ENCODE assay signal across 12 cellular contexts in genomic region chr12:5096241-5096880, GRCh38. TPM values are rescaled to one million over a fixed set of nuclear protein-coding genes. Genes with fewer than 3 reads are reported as not detected.
DNase-seq lines count a peak whose midpoint lies in the region; ATAC-seq, FAIRE-seq and TF ChIP-seq lines count a peak whose summit lies in the region.
"Had no signal": no experiment of that assay in that cellular context is flagged by ENCODE, and none has a peak within 500 bp of the region (broad histone marks: within the 10 kb centered on the region; RNA-seq: fewer than 3 reads in every experiment).

No MANE protein-coding gene starts in this region.

- H3K27ac ChIP-seq in keratinocyte (ENCODE audit: control insufficient read depth, insufficient read depth, low read length) = no peak overlapping the region
- no peak overlapping the region for H3K27ac ChIP-seq in pancreas

- H3K4me3 ChIP-seq in astrocyte of the spinal cord (ENCODE audit: low read depth, low read length) = no peak overlapping the region
- H3K4me3 ChIP-seq in keratinocyte (ENCODE audit: control insufficient read depth in 2 of 3, extremely low read depth in 1 of 3, insufficient read depth in 2 of 3, low read depth in 1 of 3, low read length in 3 of 3) = no peak overlapping the region
- no peak overlapping the region for H3K4me3 ChIP-seq in pancreas
- H3K4me3 ChIP-seq: HAP-1 had no signal

- H3K27me3 ChIP-seq in keratinocyte (ENCODE audit: control insufficient read depth, extremely low read depth, insufficient read depth, low read length) = peaks cover 9% of the 10 kb centered on the region
- H3K27me3 ChIP-seq in pancreas = no peaks in the 10 kb centered on the region

- H4K20me1 ChIP-seq in keratinocyte (ENCODE audit: control insufficient read depth, extremely low read depth, insufficient read depth, low read length) = no peaks in the 10 kb centered on the region

- no peak overlapping the region for H3K4me2 ChIP-seq in keratinocyte (ENCODE audit: control insufficient read depth, extremely low read depth, insufficient read depth, low read depth, low read length)

- intact Hi-C loops in pancreas (cut with DNase I) = no loop called here

- DNase-seq in DMS53 (lab: John Stamatoyannopoulos, UW) (peak; percentile 80), LHCN-M2 (ENCODE audit: low read depth) (peak; percentile 66), astrocyte of the spinal cord (ENCODE audit: low read depth, low spot score) (peak; percentile 74), keratinocyte (ENCODE audit: low read depth, low spot score) (no peak), NCI-H345 treated with DMSO at 0.1 percent for 48 hours (lab: John Stamatoyannopoulos, UW; ENCODE audit: unreplicated experiment) (no peak), pancreas (no peak)
- no peak for DNase-seq in activated naive CD4-positive, alpha-beta T cell treated with Interleukin-2 at 50 U/mL for 16 hours
- DNase-seq: activated CD4-positive, CD25-positive, alpha-beta regulatory T cell treated with anti-CD3 and anti-CD28 coated beads, Interleukin-2, amount 50 U/mL, for 72 hours; DND-41; NCI-H187 treated with DMSO at 0.1 percent for 48 hours had no signal

- 64 to 74% methylated on average over 8 of the region's 8 CpGs for WGBS in pancreas, 2 donors

- H3K79me2 ChIP-seq in keratinocyte (ENCODE audit: control insufficient read depth, insufficient read depth, low read length) = no peaks in the 10 kb centered on the region

- H3K9me3 ChIP-seq in keratinocyte (ENCODE audit: control insufficient read depth, low read depth, low read length) (no peaks in the 10 kb centered on the region), pancreas (no peaks in the 10 kb centered on the region)
- H3K9me3 ChIP-seq: HAP-1 had no signal

- in situ Hi-C loops in astrocyte of the spinal cord (cut with HindIII; ENCODE audit: low sequenced_read_pairs) = no loop called here

- TF ChIP-seq CTCF in astrocyte of the spinal cord (IDR thresholded peaks at IDR 0.05; ENCODE audit: low read depth, low read length) = peak; percentile 28
- peak in 2 of 3 experiments; percentile 21 to 54 for TF ChIP-seq CTCF in keratinocyte (optimal IDR thresholded peaks at IDR 0.05 in 1 of 3, IDR thresholded peaks at IDR 0.05 in 1 of 3, conservative IDR thresholded peaks at IDR 0.05 in 1 of 3; ENCODE audit: extremely low read depth in 1 of 3, insufficient read depth in 2 of 3, low read length in 3 of 3)
- no peak for TF ChIP-seq CTCF in pancreas (IDR thresholded peaks at IDR 0.05)

- no peaks in the 10 kb centered on the region for H3K9me1 ChIP-seq in keratinocyte (ENCODE audit: control insufficient read depth, extremely low read depth, insufficient read depth, low read length)

- FAIRE-seq in keratinocyte (lab: Jason Lieb, UNC) = no peak
- FAIRE-seq in pancreas (lab: Jason Lieb, UNC) = no peak

- no peak overlapping the region for H3K9ac ChIP-seq in keratinocyte (ENCODE audit: control insufficient read depth, extremely low read depth, insufficient read depth, low read length)

- ATAC-seq in pancreas (no peak), HG03159 (IDR thresholded peaks at IDR 0.05; ENCODE audit: unreplicated experiment) (no peak)

- H3K4me1 ChIP-seq in keratinocyte (ENCODE audit: control insufficient read depth, extremely low read depth, insufficient read depth, low read length) = no peaks in the 10 kb centered on the region
- H3K4me1 ChIP-seq in pancreas = no peaks in the 10 kb centered on the region
- H3K4me1 ChIP-seq: HAP-1 had no signal

- dilution Hi-C loops in keratinocyte (cut with MboI; ENCODE audit: extremely low pct_ligation_motif_present, low sequenced_read_pairs) = no loop called here

- no peak overlapping the region for H2AFZ ChIP-seq in keratinocyte (ENCODE audit: control insufficient read depth, low read length)

- H3K36me3 ChIP-seq in keratinocyte (ENCODE audit: control insufficient read depth in 2 of 2, extremely low read depth in 1 of 2, insufficient read depth in 2 of 2, low read length in 2 of 2) (no peaks in the 10 kb centered on the region), pancreas (no peaks in the 10 kb centered on the region)
- H3K36me3 ChIP-seq: HAP-1 had no signal

RNA-seq across cellular contexts. Expression of gene KCNA5, which starts 52.7 kb away (rescaled TPM):
- total RNA-seq in LHCN-M2 (2014; rRNA removed) (not detected in 2 replicates), pancreas (1 to 10 TPM in 1 of 6 donors, under 1 TPM in 5; 0.25 to 1.9 (median 0.65) TPM)
- polyA plus RNA-seq in LHCN-M2 (2012) = not detected
- polyA plus RNA-seq in keratinocyte (not detected in 3 replicates), pancreas (10 to 100 TPM in 1 of 2 donors, 1 to 10 TPM in 1; 1.6 to 11.1 TPM)
- polyA plus RNA-seq in keratinocyte (2011; ENCODE audit: low read depth) = not detected
- not detected in 2 replicates for polyA plus RNA-seq in keratinocyte (2011; cell fraction: cytosol; rRNA removed)
- not detected in 2 replicates for polyA plus RNA-seq in keratinocyte (2011; cell fraction: nucleus; rRNA removed)
- not detected in 2 replicates for polyA plus RNA-seq in keratinocyte (2012; ENCODE audit: low replicate concordance)
- not detected in 3 replicates for polyA minus RNA-seq in keratinocyte
- not detected for polyA minus RNA-seq in keratinocyte (2011; cell fraction: cytosol; rRNA and poly(A)+ RNA removed)
- not detected in 2 replicates for polyA minus RNA-seq in keratinocyte (2011; cell fraction: nucleus; rRNA and poly(A)+ RNA removed)

Comparison
In these comparisons a context has a peak if more than half of its experiments do, and no peak if none do; other contexts are left out.
1. DNase-seq: peak in DMS53 (single experiment), LHCN-M2 (single experiment) and astrocyte of the spinal cord (single experiment); none in keratinocyte (single experiment), NCI-H345 treated with DMSO at 0.1 percent for 48 hours (single experiment), pancreas (0 of 6) and activated naive CD4-positive, alpha-beta T cell treated with Interleukin-2 at 50 U/mL for 16 hours (single experiment).
2. CTCF ChIP-seq: peak in astrocyte of the spinal cord (single experiment) and keratinocyte (2 of 3); none in pancreas (0 of 4).